ENCODE assay signal across 1 cellular context in genomic region chr5:171307843-171308452, GRCh38.
TF ChIP-seq lines count a peak whose summit lies in the region.

No MANE protein-coding gene starts in this region.

TF ChIP-seq in WTC11, 78 proteins besides CTCF, POLR2A, EP300 and RAD21 (continued from another document):
- TF ChIP-seq, protein P1, sequence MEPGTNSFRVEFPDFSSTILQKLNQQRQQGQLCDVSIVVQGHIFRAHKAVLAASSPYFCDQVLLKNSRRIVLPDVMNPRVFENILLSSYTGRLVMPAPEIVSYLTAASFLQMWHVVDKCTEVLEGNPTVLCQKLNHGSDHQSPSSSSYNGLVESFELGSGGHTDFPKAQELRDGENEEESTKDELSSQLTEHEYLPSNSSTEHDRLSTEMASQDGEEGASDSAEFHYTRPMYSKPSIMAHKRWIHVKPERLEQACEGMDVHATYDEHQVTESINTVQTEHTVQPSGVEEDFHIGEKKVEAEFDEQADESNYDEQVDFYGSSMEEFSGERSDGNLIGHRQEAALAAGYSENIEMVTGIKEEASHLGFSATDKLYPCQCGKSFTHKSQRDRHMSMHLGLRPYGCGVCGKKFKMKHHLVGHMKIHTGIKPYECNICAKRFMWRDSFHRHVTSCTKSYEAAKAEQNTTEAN (CRISPR knock-in tag; IDR thresholded peaks at IDR 0.05): no peak
- TF ChIP-seq CDX4 (CRISPR knock-in tag; IDR thresholded peaks at IDR 0.05; ENCODE audit: borderline replicate concordance): no peak
- no peak for TF ChIP-seq IRF1 (CRISPR knock-in tag; IDR thresholded peaks at IDR 0.05)
- TF ChIP-seq CREM (CRISPR knock-in tag; IDR thresholded peaks at IDR 0.05): no peak
- no peak for TF ChIP-seq RELA (CRISPR knock-in tag; IDR thresholded peaks at IDR 0.05; ENCODE audit: borderline replicate concordance)
- no peak for TF ChIP-seq ZNF512 (CRISPR knock-in tag; IDR thresholded peaks at IDR 0.05; ENCODE audit: borderline replicate concordance)
TF ChIP-seq in WTC11: peak in this region for 0.
